Comparison of ENCODE assay signal across 14 cellular contexts in the genomic region with DNA sequence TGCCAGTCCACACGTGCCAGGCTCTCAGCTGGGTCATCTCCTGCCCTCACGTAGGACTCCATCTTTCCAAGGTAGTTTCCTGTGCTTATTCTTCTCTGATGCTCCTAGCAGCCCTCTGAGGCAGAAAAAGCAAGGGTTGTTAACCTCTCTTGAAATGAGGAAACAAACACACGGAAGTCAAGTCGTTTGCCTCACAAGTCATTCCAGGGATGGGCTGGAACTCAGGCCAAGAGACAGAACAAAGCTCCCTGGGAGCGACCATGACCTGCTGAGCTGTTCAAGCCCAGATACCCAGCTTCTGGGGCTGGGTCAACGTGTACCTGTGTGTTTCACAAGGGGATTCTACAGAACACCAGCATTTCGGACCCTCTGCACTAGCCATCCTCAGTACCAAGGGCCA. TPM values are rescaled to one million over a fixed set of nuclear protein-coding genes. Genes with fewer than 3 reads are reported as not detected.
DNase-seq lines count a peak whose midpoint lies in the region; ATAC-seq and TF ChIP-seq lines count a peak whose summit lies in the region.
"Had no signal": no experiment of that assay in that cellular context is flagged by ENCODE, and none has a peak within 500 bp of the region (broad histone marks: within the 10 kb centered on the region; RNA-seq: fewer than 3 reads in every experiment).

No MANE protein-coding gene starts in this region.

- H3K4me1 ChIP-seq in right cardiac atrium (ENCODE audit: control insufficient read depth, insufficient read depth, low read length) = peaks cover 3% of the 10 kb centered on the region
- H3K4me1 ChIP-seq in esophagus muscularis mucosa = peaks cover 34 to 53% (median 44%) of the 10 kb centered on the region in 4 donors
- H3K4me1 ChIP-seq in osteoblast (ENCODE audit: insufficient read depth, low read length) = peaks cover 26% of the 10 kb centered on the region

- H2AFZ ChIP-seq in osteoblast (ENCODE audit: low read length) = no peak overlapping the region

- H3K4me3 ChIP-seq in right cardiac atrium (ENCODE audit: low read length) = no peak overlapping the region
- no peak overlapping the region for H3K4me3 ChIP-seq in esophagus muscularis mucosa
- no peak overlapping the region for H3K4me3 ChIP-seq in osteoblast (ENCODE audit: insufficient read depth, low read length)
- H3K4me3 ChIP-seq: GM12878 had no signal

- DNase-seq in right cardiac atrium (no peak), left cardiac atrium (no peak), esophagus muscularis mucosa (ENCODE audit: extremely low spot score) (no peak), osteoblast (ENCODE audit: insufficient read length, low spot score, missing footprints) (no peak), HCEC 1CT (no peak), SIG-M5 (lab: John Stamatoyannopoulos, UW) (no peak)
- no peak for DNase-seq in activated CD4-positive, alpha-beta memory T cell treated with anti-CD3 and anti-CD28 coated beads, Interleukin-2, amount 10 ng/mL, durations not matched to agents 7 days and 5 days
- no peak for DNase-seq in NK-92 treated with Interleukin-12 subunit alpha and Interleukin-12 subunit beta, amount 100 ng/mL, for 24 hours (lab: John Stamatoyannopoulos, UW)
- DNase-seq: NCI-H2171 treated with DMSO at 0.1 percent for 48 hours; nucleus accumbens; OCI-M1; stimulated activated naive CD4-positive, alpha-beta T cell treated with Interleukin-2 at 50 U/mL for 16 hours had no signal

- no peaks in the 10 kb centered on the region for H4K20me1 ChIP-seq in osteoblast (ENCODE audit: insufficient read depth, low read length)

- H3K4me1 Mint-ChIP-seq in activated CD4-positive, alpha-beta memory T cell treated with anti-CD3 and anti-CD28 coated beads, Interleukin-2, amount 10 ng/mL, durations not matched to agents 7 days and 5 days = no peaks in the 10 kb centered on the region

- peaks cover 13% of the 10 kb centered on the region for H3K27me3 Mint-ChIP-seq in activated CD4-positive, alpha-beta memory T cell treated with anti-CD3 and anti-CD28 coated beads, Interleukin-2, amount 10 ng/mL, durations not matched to agents 7 days and 5 days

- TF ChIP-seq POLR2A in esophagus muscularis mucosa (IDR thresholded peaks at IDR 0.05; ENCODE audit: low read depth) = no peak

- H3K36me3 Mint-ChIP-seq in activated CD4-positive, alpha-beta memory T cell treated with anti-CD3 and anti-CD28 coated beads, Interleukin-2, amount 10 ng/mL, durations not matched to agents 7 days and 5 days (ENCODE audit: low read depth) = no peaks in the 10 kb centered on the region

- H3K27me3 ChIP-seq in right cardiac atrium (ENCODE audit: control insufficient read depth, insufficient read depth) (no peaks in the 10 kb centered on the region), esophagus muscularis mucosa (no peaks in the 10 kb centered on the region), osteoblast (ENCODE audit: insufficient read depth, low read length) (no peaks in the 10 kb centered on the region)

- intact Hi-C loops in right cardiac atrium (cut with DNase I) = no loop called here
- intact Hi-C loops in left cardiac atrium (cut with DNase I) = no loop called here
- intact Hi-C loops in esophagus muscularis mucosa (cut with DNase I) = no loop called here

- H3K9me3 ChIP-seq in right cardiac atrium (ENCODE audit: control insufficient read depth, low read length) = no peaks in the 10 kb centered on the region
- no peaks in the 10 kb centered on the region for H3K9me3 ChIP-seq in esophagus muscularis mucosa
- H3K9me3 ChIP-seq in osteoblast (ENCODE audit: low read depth, low read length) = no peaks in the 10 kb centered on the region

- H3K4me3 Mint-ChIP-seq in activated CD4-positive, alpha-beta memory T cell treated with anti-CD3 and anti-CD28 coated beads, Interleukin-2, amount 10 ng/mL, durations not matched to agents 7 days and 5 days = no peak overlapping the region

- H3K27ac Mint-ChIP-seq in activated CD4-positive, alpha-beta memory T cell treated with anti-CD3 and anti-CD28 coated beads, Interleukin-2, amount 10 ng/mL, durations not matched to agents 7 days and 5 days = no peak overlapping the region

- H3K36me3 ChIP-seq in esophagus muscularis mucosa (peaks cover 0 to 7% (median 0%) of the 10 kb centered on the region in 4 donors), osteoblast (ENCODE audit: insufficient read depth, low read length) (no peaks in the 10 kb centered on the region)

- no peak for ATAC-seq in right cardiac atrium
- ATAC-seq in left cardiac atrium = no peak

- POLR2A ChIA-PET in activated CD4-positive, alpha-beta memory T cell treated with anti-CD3 and anti-CD28 coated beads, Interleukin-2, amount 10 ng/mL, durations not matched to agents 7 days and 5 days (lab: Charles Lee) = no interaction called here

- TF ChIP-seq CTCF in esophagus muscularis mucosa (IDR thresholded peaks at IDR 0.05) (no peak), osteoblast (IDR thresholded peaks at IDR 0.05; ENCODE audit: extremely low read depth, low read depth, low read length) (no peak)

- CTCF ChIA-PET in activated CD4-positive, alpha-beta memory T cell treated with anti-CD3 and anti-CD28 coated beads, Interleukin-2, amount 10 ng/mL, durations not matched to agents 7 days and 5 days (lab: Charles Lee) = interaction anchor here (1.1 kb wide), 1 partner anchor 40 kb away, joined by 4 read pairs; no protein-coding TSS in a partner anchor

- H3K9me3 Mint-ChIP-seq in activated CD4-positive, alpha-beta memory T cell treated with anti-CD3 and anti-CD28 coated beads, Interleukin-2, amount 10 ng/mL, durations not matched to agents 7 days and 5 days = no peaks in the 10 kb centered on the region

- 60% methylated on average over 7 of the region's 7 CpGs for WGBS in right cardiac atrium
- 72% methylated on average over 5 of the region's 7 CpGs for WGBS in esophagus muscularis mucosa

- H3K4me2 ChIP-seq in osteoblast (ENCODE audit: insufficient read depth, low read length) = no peak overlapping the region
- H3K4me2 ChIP-seq: KMS-11 had no signal

- no peak for TF ChIP-seq EP300 in esophagus muscularis mucosa (IDR thresholded peaks at IDR 0.05)

- no peaks in the 10 kb centered on the region for H3K79me2 ChIP-seq in osteoblast (ENCODE audit: insufficient read depth, low read length)

- peak overlapping the region; percentile 98 for H3K27ac ChIP-seq in right cardiac atrium (ENCODE audit: low read length)
- H3K27ac ChIP-seq in esophagus muscularis mucosa (replicated peaks in 1 of 4) = peak overlapping the region; percentile 15 to 70 (median 58)
- peak overlapping the region; percentile 75 for H3K27ac ChIP-seq in osteoblast (ENCODE audit: low read depth, low read length)
- H3K27ac ChIP-seq: KMS-11 had no signal

RNA-seq across cellular contexts. Expression of gene SRL, which starts 28.2 kb away (rescaled TPM):
- total RNA-seq in right cardiac atrium (100 to 1,000 TPM; 338 to 395 (median 359) TPM), left cardiac atrium (100 to 1,000 TPM; 302 to 359 TPM), esophagus muscularis mucosa (1 to 10 TPM in 3 of 4 donors, under 1 TPM in 1; 0.83 to 2.2 (median 1.5) TPM), osteoblast (not detected in 2 replicates)
- 255 TPM for polyA plus RNA-seq in right cardiac atrium
- total RNA-seq in activated CD4-positive, alpha-beta memory T cell treated with anti-CD3 and anti-CD28 coated beads, Interleukin-2, amount 10 ng/mL, durations not matched to agents 7 days and 5 days = not detected
- total RNA-seq: GM12878 had no signal
- polyA plus RNA-seq: GM12878 had no signal

RNA-seq across cellular contexts. Expression of gene TFAP4, which starts 59.1 kb away (rescaled TPM):
- total RNA-seq in right cardiac atrium = 1 to 10 TPM; 2.3 to 4.2 (median 3.5) TPM
- 2.1 TPM for polyA plus RNA-seq in right cardiac atrium
- total RNA-seq in left cardiac atrium = 1 to 10 TPM; 3.7 to 4.2 TPM
- total RNA-seq in esophagus muscularis mucosa = 1 to 10 TPM; 2.8 to 4.6 (median 3.7) TPM
- total RNA-seq in osteoblast = 6.5 and 9.1 TPM in 2 replicates
- 10 to 100 TPM; 12.4 to 13.5 TPM for total RNA-seq in activated CD4-positive, alpha-beta memory T cell treated with anti-CD3 and anti-CD28 coated beads, Interleukin-2, amount 10 ng/mL, durations not matched to agents 7 days and 5 days

Comparison
In these comparisons a context has a peak if more than half of its experiments do, and no peak if none do; other contexts are left out.
1. RNA of gene SRL, which starts 28.2 kb away (total RNA-seq): 338 to 395 TPM in right cardiac atrium and 302 to 359 TPM in left cardiac atrium; 0.83 to 2.2 TPM in esophagus muscularis mucosa, not detected in osteoblast and not detected in activated CD4-positive, alpha-beta memory T cell treated with anti-CD3 and anti-CD28 coated beads, Interleukin-2, amount 10 ng/mL, durations not matched to agents 7 days and 5 days; every median in the first group is over 10 times any median in the second.
2. Peak in every context shown above with its lines, with median percentiles within 50 percentile points of each other: H3K27ac ChIP-seq.